22 cellular contexts compared by ENCODE assay signal in genomic region chr6:26221186-26221585, GRCh38.
"Had no signal": no experiment of that assay in that cellular context is flagged by ENCODE, and none has a peak within 500 bp of the region (broad histone marks: within the 10 kb centered on the region; RNA-seq: fewer than 3 reads in every experiment).

No MANE protein-coding gene starts in this region.

- H3K4me1 ChIP-seq: lower lobe of right lung, prostate gland had no signal

- FAIRE-seq: endometrium had no signal

- H3K27me3 ChIP-seq: adrenal gland, ascending aorta, brain microvascular endothelial cell, ovary, thyroid gland had no signal

- ATAC-seq: activated T-cell treated with anti-CD3 and anti-CD28 coated beads, Interleukin-2, amount 50 U/mL, for 4 hours; left lobe of liver; lower lobe of right lung; natural killer cell had no signal

- DNase-seq: activated CD4-positive, alpha-beta T cell treated with anti-CD3 and anti-CD28 coated beads for 4 hours; activated CD4-positive, alpha-beta T cell treated with anti-CD3 and anti-CD28 coated beads, Interleukin-2, amount 50 U/mL, for 48 hours; activated CD4-positive, CD25-positive, alpha-beta regulatory T cell; activated CD8-positive, alpha-beta memory T cell treated with anti-CD3 and anti-CD28 coated beads, Interleukin-2, amount 50 U/mL, for 48 hours; activated naive CD4-positive, alpha-beta T cell; activated T-cell treated with anti-CD3 and anti-CD28 coated beads, Interleukin-2, amount 50 U/mL, for 4 hours; adrenal gland; brain microvascular endothelial cell; caudate nucleus; effector CD4-positive, alpha-beta T cell; immature natural killer cell; lower lobe of right lung; natural killer cell; ovary; stimulated activated CD4-positive, alpha-beta T cell treated with anti-CD3 and anti-CD28 coated beads, Interleukin-4, amount 100 ng/mL, for 4 hours; substantia nigra; thyroid gland had no signal

- H3K27ac ChIP-seq: adrenal gland, ascending aorta, brain microvascular endothelial cell, lower lobe of right lung, neutrophil, ovary, prostate gland, thyroid gland had no signal

- H3K9me3 ChIP-seq: adrenal gland, ovary, prostate gland, thyroid gland had no signal

- H3K36me3 ChIP-seq: adrenal gland, ascending aorta, brain microvascular endothelial cell, lower lobe of right lung, neutrophil, ovary, prostate gland, thyroid gland had no signal

- H3K4me3 ChIP-seq: adrenal gland, ascending aorta, lower lobe of right lung, ovary, prostate gland, thyroid gland had no signal
